15 cellular contexts compared by ENCODE assay signal in the genomic region with DNA sequence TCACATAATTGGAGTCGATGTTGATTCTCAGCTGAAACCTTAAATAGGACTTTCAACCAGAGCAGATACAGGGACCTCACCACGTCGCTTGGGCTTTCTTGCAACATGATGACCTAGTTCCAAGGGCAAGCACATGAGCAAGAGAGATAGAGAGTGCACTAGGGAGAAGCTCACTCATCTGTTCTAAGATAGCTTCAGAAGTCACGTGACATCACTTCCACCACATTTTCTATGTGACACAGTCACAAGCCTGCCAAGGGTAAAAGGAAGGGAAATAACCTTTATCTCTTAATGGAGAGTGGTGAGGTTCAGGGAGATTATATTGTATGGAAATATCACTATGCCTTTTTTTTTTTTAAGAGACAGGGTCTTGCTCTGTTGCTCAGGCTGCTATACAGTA.
"Had no signal": no experiment of that assay in that cellular context is flagged by ENCODE, and none has a peak within 500 bp of the region (broad histone marks: within the 10 kb centered on the region; RNA-seq: fewer than 3 reads in every experiment).

No MANE protein-coding gene starts in this region.

- H3K27ac ChIP-seq: dorsolateral prefrontal cortex, heart left ventricle, pancreas, stomach, thoracic aorta, transverse colon had no signal

- DNase-seq: cortex of kidney; dorsolateral prefrontal cortex; effector CD8-positive, alpha-beta T cell; heart left ventricle; hypothalamus; kidney glomerular epithelial cell; mesendoderm; naive B cell; occipital lobe; pancreas; stimulated activated naive CD4-positive, alpha-beta T cell; stomach; substantia nigra; transverse colon had no signal

- H3K9me3 ChIP-seq: heart left ventricle, pancreas, stomach, thoracic aorta, transverse colon had no signal

- H3K4me1 ChIP-seq: heart left ventricle, pancreas, stomach, transverse colon had no signal

- H3K36me3 ChIP-seq: heart left ventricle, pancreas, stomach, thoracic aorta, transverse colon had no signal

- H3K27me3 ChIP-seq: heart left ventricle, pancreas, stomach, transverse colon had no signal

- H3K4me3 ChIP-seq: dorsolateral prefrontal cortex, heart left ventricle, pancreas, stomach, thoracic aorta, transverse colon had no signal
